12 cellular contexts compared by ENCODE assay signal in the genomic region with DNA sequence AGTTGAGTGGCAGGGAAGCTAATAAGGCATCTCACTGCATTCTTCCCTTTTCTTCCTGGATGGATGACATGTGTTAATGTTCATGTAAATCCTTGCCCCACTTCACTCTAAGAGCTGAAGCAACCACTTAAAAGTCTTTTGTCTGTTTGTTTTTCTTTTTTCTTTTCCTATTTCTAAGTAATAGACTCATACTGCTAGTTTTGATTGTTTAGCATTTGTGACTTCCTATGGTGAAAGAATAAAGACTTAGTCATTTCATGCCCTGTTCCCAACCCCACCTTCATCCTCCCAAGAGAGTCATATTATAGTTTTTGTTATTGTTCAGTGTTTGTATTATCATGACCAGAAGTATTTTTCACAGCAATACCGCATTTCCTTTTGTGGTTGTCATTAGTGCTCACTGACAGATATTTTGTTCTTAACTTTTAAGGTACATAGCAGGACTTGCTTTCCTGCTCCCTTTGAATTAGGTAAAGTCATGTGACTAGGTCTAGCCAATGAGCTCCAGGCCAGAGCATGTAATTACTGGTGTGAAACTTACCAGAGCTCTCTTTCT.
A peak's percentile ranks its signal among the peaks of the same experiment; 100 is the strongest.
DNase-seq lines count a peak whose midpoint lies in the region; TF ChIP-seq lines count a peak whose summit lies in the region.
"Had no signal": no experiment of that assay in that cellular context is flagged by ENCODE, and none has a peak within 500 bp of the region (broad histone marks: within the 10 kb centered on the region; RNA-seq: fewer than 3 reads in every experiment).

No MANE protein-coding gene starts in this region.

- peaks cover 12% of the 10 kb centered on the region; the same call in 1 of the 2 replicates for H3K27me3 ChIP-seq in ACC112 (ENCODE audit: insufficient read depth, low read length)
- H3K27me3 ChIP-seq: pancreas, SJCRH30 had no signal

- no peaks in the 10 kb centered on the region for H3K36me3 ChIP-seq in ACC112 (ENCODE audit: insufficient read depth, low read length)
- H3K36me3 ChIP-seq: pancreas, SJCRH30 had no signal

- H2AFZ ChIP-seq in ACC112 (ENCODE audit: low read length, unreplicated experiment), result no peak overlapping the region

- DNase-seq in GM03348 (ENCODE audit: low spot score) (peak; percentile 45), fibroblast of pulmonary artery (ENCODE audit: low read depth) (peak; percentile 56), HuH-7 (ENCODE audit: low spot score) (no peak), midbrain (lab: John Stamatoyannopoulos, UW) (no peak), AML-193 (lab: John Stamatoyannopoulos, UW) (no peak), DMS 273 treated with DMSO at 0.1 percent for 48 hours (lab: John Stamatoyannopoulos, UW) (no peak)
- DNase-seq in activated CD4-positive, alpha-beta T cell treated with anti-CD3 and anti-CD28 coated beads, Interleukin-2, amount 50 U/mL, for 1 hour, result peak; percentile 17
- DNase-seq: GDM1, NCI-H1105, pancreas, SJCRH30 had no signal

- H3K4me3 ChIP-seq in ACC112 (ENCODE audit: low read depth, low read length) (peak overlapping the region; percentile 22; the same call in 1 of the 2 replicates), fibroblast of pulmonary artery (replicated peaks; ENCODE audit: low read depth, low read length) (no peak overlapping the region)
- H3K4me3 ChIP-seq: pancreas, SJCRH30 had no signal

- no peaks in the 10 kb centered on the region for H3K79me2 ChIP-seq in ACC112 (ENCODE audit: control insufficient read depth, insufficient read depth, low read length, unreplicated experiment)

- peak overlapping the region; percentile 59 for H3K27ac ChIP-seq in ACC112 (ENCODE audit: low read depth, low read length)
- H3K27ac ChIP-seq: pancreas, SJCRH30 had no signal

- H3K4me1 ChIP-seq in ACC112 (ENCODE audit: control insufficient read depth, insufficient read depth, low read length, unreplicated experiment), result peaks cover 27% of the 10 kb centered on the region
- H3K4me1 ChIP-seq: pancreas, SJCRH30 had no signal

- TF ChIP-seq CTCF in fibroblast of pulmonary artery (IDR thresholded peaks at IDR 0.05; ENCODE audit: low read length, missing control alignments), result no peak

Comparison
In these comparisons a context has a peak if more than half of its experiments do, and no peak if none do; other contexts are left out.
1. DNase-seq: peak in GM03348 (single experiment), activated CD4-positive, alpha-beta T cell treated with anti-CD3 and anti-CD28 coated beads, Interleukin-2, amount 50 U/mL, for 1 hour (single experiment) and fibroblast of pulmonary artery (single experiment); none in HuH-7 (single experiment), midbrain (single experiment), AML-193 (0 of 2) and DMS 273 treated with DMSO at 0.1 percent for 48 hours (single experiment).